1 cellular context compared by ENCODE assay signal in the genomic region with DNA sequence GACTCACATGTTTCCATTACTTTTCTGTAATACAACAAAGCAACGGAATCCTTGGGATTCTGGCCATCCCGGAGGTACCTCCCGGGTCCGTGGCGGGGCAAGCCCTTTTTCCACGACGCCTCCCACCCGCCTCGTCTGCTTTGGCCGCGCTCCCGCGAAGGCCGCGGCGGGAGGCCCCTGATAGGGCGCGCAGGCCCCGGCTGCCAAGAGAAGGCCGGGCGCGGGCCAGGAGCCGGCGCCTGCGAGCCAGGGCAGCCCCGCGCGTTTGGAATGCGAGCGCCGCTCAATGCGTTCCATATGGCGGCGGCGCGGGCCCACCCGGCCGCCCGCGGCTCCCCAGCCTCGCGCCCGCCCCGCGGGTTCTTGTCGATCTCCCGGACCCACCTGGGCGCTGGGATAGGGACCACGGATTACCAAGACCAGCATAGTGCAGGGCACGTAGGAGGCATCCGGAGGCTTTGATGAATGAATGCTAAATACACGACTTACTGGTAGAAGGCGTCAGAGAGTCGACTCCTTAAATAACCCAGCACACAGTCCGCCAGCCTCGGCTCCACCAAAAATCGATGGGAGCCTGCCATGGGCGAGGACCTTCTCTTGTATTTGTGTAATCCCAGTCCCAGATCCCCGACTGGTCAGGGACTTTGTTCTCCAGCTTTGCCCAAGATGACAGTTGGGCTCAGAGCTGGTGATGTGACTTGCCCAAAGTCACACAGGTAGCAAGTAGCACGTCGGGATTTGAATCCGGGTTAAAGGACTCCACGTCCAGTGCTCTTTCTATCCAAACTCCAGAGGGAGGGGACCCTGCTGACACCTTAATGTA.
TF ChIP-seq lines count a peak whose summit lies in the region.

No MANE protein-coding gene starts in this region.

TF ChIP-seq in HepG2, 621 proteins besides CTCF, POLR2A, EP300 and RAD21:
- TF ChIP-seq ZNF546 (CRISPR knock-in tag; conservative IDR thresholded peaks at IDR 0.05) (no peak), NCOA1 (CRISPR knock-in tag; IDR thresholded peaks at IDR 0.05) (no peak), USF2 (IDR thresholded peaks at IDR 0.05; ENCODE audit: low read depth, low read length) (no peak), USF2 (CRISPR knock-in tag; IDR thresholded peaks at IDR 0.05; ENCODE audit: borderline replicate concordance) (no peak), TERF1 (CRISPR knock-in tag; IDR thresholded peaks at IDR 0.05) (no peak), PHB2 (IDR thresholded peaks at IDR 0.05; ENCODE audit: partially characterized antibody) (no peak), ZNF101 (CRISPR knock-in tag; IDR thresholded peaks at IDR 0.05; ENCODE audit: borderline replicate concordance, low read depth) (no peak), ZNF10 (CRISPR knock-in tag; IDR thresholded peaks at IDR 0.05; ENCODE audit: borderline replicate concordance, low read depth) (no peak), IKZF4 (CRISPR knock-in tag; IDR thresholded peaks at IDR 0.05; ENCODE audit: borderline replicate concordance, low read depth, not compliant biosample characterization) (no peak), NONO (IDR thresholded peaks at IDR 0.05) (no peak), NONO (CRISPR knock-in tag; conservative IDR thresholded peaks at IDR 0.05) (no peak), ZNF160 (CRISPR knock-in tag; IDR thresholded peaks at IDR 0.05) (no peak), ZNF24 (IDR thresholded peaks at IDR 0.05) (no peak), TGIF2 (CRISPR knock-in tag; IDR thresholded peaks at IDR 0.05) (no peak), TBX3 (IDR thresholded peaks at IDR 0.05; ENCODE audit: borderline replicate concordance) (no peak), ZNF17 (CRISPR knock-in tag; IDR thresholded peaks at IDR 0.05) (no peak)
- TF ChIP-seq, protein P1, sequence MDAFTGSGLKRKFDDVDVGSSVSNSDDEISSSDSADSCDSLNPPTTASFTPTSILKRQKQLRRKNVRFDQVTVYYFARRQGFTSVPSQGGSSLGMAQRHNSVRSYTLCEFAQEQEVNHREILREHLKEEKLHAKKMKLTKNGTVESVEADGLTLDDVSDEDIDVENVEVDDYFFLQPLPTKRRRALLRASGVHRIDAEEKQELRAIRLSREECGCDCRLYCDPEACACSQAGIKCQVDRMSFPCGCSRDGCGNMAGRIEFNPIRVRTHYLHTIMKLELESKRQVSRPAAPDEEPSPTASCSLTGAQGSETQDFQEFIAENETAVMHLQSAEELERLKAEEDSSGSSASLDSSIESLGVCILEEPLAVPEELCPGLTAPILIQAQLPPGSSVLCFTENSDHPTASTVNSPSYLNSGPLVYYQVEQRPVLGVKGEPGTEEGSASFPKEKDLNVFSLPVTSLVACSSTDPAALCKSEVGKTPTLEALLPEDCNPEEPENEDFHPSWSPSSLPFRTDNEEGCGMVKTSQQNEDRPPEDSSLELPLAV (CRISPR knock-in tag; conservative IDR thresholded peaks at IDR 0.05; ENCODE audit: low read depth): no peak
- TF ChIP-seq, protein P2, sequence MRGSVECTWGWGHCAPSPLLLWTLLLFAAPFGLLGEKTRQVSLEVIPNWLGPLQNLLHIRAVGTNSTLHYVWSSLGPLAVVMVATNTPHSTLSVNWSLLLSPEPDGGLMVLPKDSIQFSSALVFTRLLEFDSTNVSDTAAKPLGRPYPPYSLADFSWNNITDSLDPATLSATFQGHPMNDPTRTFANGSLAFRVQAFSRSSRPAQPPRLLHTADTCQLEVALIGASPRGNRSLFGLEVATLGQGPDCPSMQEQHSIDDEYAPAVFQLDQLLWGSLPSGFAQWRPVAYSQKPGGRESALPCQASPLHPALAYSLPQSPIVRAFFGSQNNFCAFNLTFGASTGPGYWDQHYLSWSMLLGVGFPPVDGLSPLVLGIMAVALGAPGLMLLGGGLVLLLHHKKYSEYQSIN (CRISPR knock-in tag; IDR thresholded peaks at IDR 0.05; ENCODE audit: borderline replicate concordance): no peak
- TF ChIP-seq, protein P3, sequence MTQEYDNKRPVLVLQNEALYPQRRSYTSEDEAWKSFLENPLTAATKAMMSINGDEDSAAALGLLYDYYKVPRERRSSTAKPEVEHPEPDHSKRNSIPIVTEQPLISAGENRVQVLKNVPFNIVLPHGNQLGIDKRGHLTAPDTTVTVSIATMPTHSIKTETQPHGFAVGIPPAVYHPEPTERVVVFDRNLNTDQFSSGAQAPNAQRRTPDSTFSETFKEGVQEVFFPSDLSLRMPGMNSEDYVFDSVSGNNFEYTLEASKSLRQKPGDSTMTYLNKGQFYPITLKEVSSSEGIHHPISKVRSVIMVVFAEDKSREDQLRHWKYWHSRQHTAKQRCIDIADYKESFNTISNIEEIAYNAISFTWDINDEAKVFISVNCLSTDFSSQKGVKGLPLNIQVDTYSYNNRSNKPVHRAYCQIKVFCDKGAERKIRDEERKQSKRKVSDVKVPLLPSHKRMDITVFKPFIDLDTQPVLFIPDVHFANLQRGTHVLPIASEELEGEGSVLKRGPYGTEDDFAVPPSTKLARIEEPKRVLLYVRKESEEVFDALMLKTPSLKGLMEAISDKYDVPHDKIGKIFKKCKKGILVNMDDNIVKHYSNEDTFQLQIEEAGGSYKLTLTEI (CRISPR knock-in tag; conservative IDR thresholded peaks at IDR 0.05): no peak
